In genomic region chr18:10088734-10089133, GRCh38 we compare ENCODE assay signal across 36 cellular contexts.
"Had no signal": no experiment of that assay in that cellular context is flagged by ENCODE, and none has a peak within 500 bp of the region (broad histone marks: within the 10 kb centered on the region; RNA-seq: fewer than 3 reads in every experiment).

No MANE protein-coding gene starts in this region.

- H3K27me3 ChIP-seq: adrenal gland, body of pancreas, breast epithelium had no signal

- H3K4me1 ChIP-seq: adrenal gland, breast epithelium had no signal

- H3K4me2 ChIP-seq: PC-9 had no signal

- H3K36me3 ChIP-seq: adrenal gland, breast epithelium had no signal

- H3K27ac ChIP-seq: adrenal gland, body of pancreas, breast epithelium, PC-9, RWPE1, VCaP had no signal

- H3K4me3 ChIP-seq: adrenal gland, body of pancreas, breast epithelium, PC-9 had no signal

- ATAC-seq: activated naive CD4-positive, alpha-beta T cell treated with anti-CD3 and anti-CD28 coated beads, Interleukin-2, amount 50 U/mL, for 72 hours; activated T-cell treated with anti-CD3 and anti-CD28 coated beads, Interleukin-2, amount 50 U/mL, for 4 hours; body of pancreas had no signal

- FAIRE-seq: astrocyte, RCC 7860 had no signal

- DNase-seq: activated B cell treated with CpG ODN at 0.5 μM for 24 hours; activated CD4-positive, alpha-beta memory T cell treated with anti-CD3 and anti-CD28 coated beads for 36 hours; activated CD4-positive, alpha-beta T cell treated with anti-CD3 and anti-CD28 coated beads for 4 hours; activated CD4-positive, alpha-beta T cell treated with anti-CD3 and anti-CD28 coated beads, Interleukin-2, amount 50 U/mL, for 1 hour; activated CD4-positive, CD25-positive, alpha-beta regulatory T cell treated with anti-CD3 and anti-CD28 coated beads, Interleukin-2, amount 50 U/mL, for 72 hours; activated CD8-positive, alpha-beta memory T cell treated with anti-CD3 and anti-CD28 coated beads, Interleukin-2, amount 50 U/mL, for 4 hours; activated gamma-delta T cell treated with Interleukin-2 at 50 U/mL for 16 hours; activated naive CD4-positive, alpha-beta T cell treated with anti-CD3 and anti-CD28 coated beads for 36 hours; activated T-cell treated with anti-CD3 and anti-CD28 coated beads for 4 hours; activated T-cell treated with anti-CD3 and anti-CD28 coated beads, Interleukin-2, amount 50 U/mL, for 4 hours; adrenal gland; body of pancreas; caudate nucleus; KG1; MM.1S; NCI-H1105; NCI-H1417 treated with DMSO at 0.1 percent for 48 hours; NCI-H1694 treated with DMSO at 0.1 percent for 48 hours; NCI-H2029; NCI-H2171; NCI-H510A; NCI-H526; NCI-H748 treated with DMSO at 0.1 percent for 48 hours; NK-92 treated with Interleukin-12 subunit alpha and Interleukin-12 subunit beta, amount 100 ng/mL, for 24 hours; PC-9; Right ventricle myocardium superior; SW 1271; T-helper 1 cell; T-helper 2 cell; T-helper 9 cell had no signal

- H3K9me3 ChIP-seq: adrenal gland, body of pancreas, breast epithelium had no signal
